Comparison of ENCODE assay signal across 19 cellular contexts in the genomic region with DNA sequence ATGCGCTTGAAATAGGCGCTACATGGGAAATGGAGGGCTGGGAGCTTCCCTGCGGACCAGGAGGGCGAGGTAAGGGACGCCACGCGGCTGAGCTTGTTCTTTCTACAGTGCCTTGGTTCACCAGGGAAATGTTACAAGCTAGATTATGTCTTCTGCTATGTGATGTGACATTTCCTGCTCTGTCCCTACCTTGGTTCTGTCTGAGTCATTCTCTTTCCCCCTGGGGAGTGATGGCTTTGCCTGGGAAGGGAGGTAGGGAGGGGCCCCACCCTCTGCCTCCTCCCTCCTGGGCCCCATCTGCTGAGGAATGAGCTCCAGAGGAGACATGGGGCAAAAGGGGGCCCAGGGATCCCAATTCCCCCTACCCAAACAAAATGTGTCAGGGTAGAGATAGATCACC.
DNase-seq lines count a peak whose midpoint lies in the region; ATAC-seq and TF ChIP-seq lines count a peak whose summit lies in the region.
"Had no signal": no experiment of that assay in that cellular context is flagged by ENCODE, and none has a peak within 500 bp of the region (broad histone marks: within the 10 kb centered on the region; RNA-seq: fewer than 3 reads in every experiment).

No MANE protein-coding gene starts in this region.

- ATAC-seq in heart left ventricle (peak in 3 of 4 donors; percentile 13 to 73 (median 29)), lower lobe of right lung (no peak)
- ATAC-seq: CD8-positive, alpha-beta T cell; PC-3 had no signal

- H3K4me3 Mint-ChIP-seq in endodermal cell, result no peak overlapping the region
- H3K4me3 Mint-ChIP-seq: B cell; CD8-positive, alpha-beta T cell had no signal

- no peak overlapping the region for H3K9ac ChIP-seq in endodermal cell (ENCODE audit: extremely low read depth, low read length, poor library complexity, severe bottlenecking)
- H3K9ac ChIP-seq: SK-N-SH had no signal

- peaks cover 8% of the 10 kb centered on the region for H3K4me1 Mint-ChIP-seq in endodermal cell
- H3K4me1 Mint-ChIP-seq: B cell had no signal

- H3K4me1 ChIP-seq in heart left ventricle (peaks cover 0 to 25% (median 2%) of the 10 kb centered on the region in 12 donors), right atrium auricular region (peaks cover 0 to 15% of the 10 kb centered on the region in 2 donors), endodermal cell (ENCODE audit: control insufficient read depth, insufficient read depth, low read length) (no peaks in the 10 kb centered on the region), spleen (peaks cover 0 to 17% (median 2%) of the 10 kb centered on the region in 6 donors), lower lobe of right lung (no peaks in the 10 kb centered on the region)

- no peak overlapping the region for H3K27ac Mint-ChIP-seq in endodermal cell
- H3K27ac Mint-ChIP-seq: B cell; CD8-positive, alpha-beta T cell had no signal

- TF ChIP-seq POLR2A in heart left ventricle (IDR thresholded peaks at IDR 0.05) (no peak), spleen (IDR thresholded peaks at IDR 0.05) (no peak)

- H3K27ac ChIP-seq in heart left ventricle, result peak overlapping the region in 4 of 12 donors; percentile 13 to 45 (median 19)
- H3K27ac ChIP-seq in right atrium auricular region, result no peak overlapping the region
- H3K27ac ChIP-seq in endodermal cell (ENCODE audit: low read depth, low read length), result peak overlapping the region; percentile 25
- H3K27ac ChIP-seq in spleen, result no peak overlapping the region
- H3K27ac ChIP-seq in lower lobe of right lung, result no peak overlapping the region

- H3K27me3 ChIP-seq in heart left ventricle, result peaks cover 0 to 7% (median 0%) of the 10 kb centered on the region in 9 donors
- H3K27me3 ChIP-seq in right atrium auricular region, result no peaks in the 10 kb centered on the region
- no peaks in the 10 kb centered on the region for H3K27me3 ChIP-seq in endodermal cell (ENCODE audit: control insufficient read depth, insufficient read depth, low read length, poor library complexity, severe bottlenecking)
- H3K27me3 ChIP-seq in spleen (replicated peaks in 1 of 7), result peaks cover 0 to 62% (median 0%) of the 10 kb centered on the region in 7 donors
- peaks cover 29% of the 10 kb centered on the region for H3K27me3 ChIP-seq in lower lobe of right lung (ENCODE audit: low read depth)

- H3K4me3 ChIP-seq in heart left ventricle (no peak overlapping the region), right atrium auricular region (no peak overlapping the region), endodermal cell (ENCODE audit: low read length) (no peak overlapping the region), spleen (no peak overlapping the region), lower lobe of right lung (no peak overlapping the region)

- WGBS in heart left ventricle, 4 donors, result 60 to 74% (median 72%) methylated on average over 7 of the region's 7 CpGs
- WGBS in endodermal cell (ENCODE audit: insufficient coverage in 1 of 2, insufficient read length in 1 of 2), 2 experiments, result 94 to 95% methylated on average over 7 of the region's 7 CpGs
- 80 to 88% (median 87%) methylated on average over 7 of the region's 7 CpGs for WGBS in spleen, 5 donors

- TF ChIP-seq CTCF in heart left ventricle (IDR thresholded peaks at IDR 0.05) (no peak), right atrium auricular region (IDR thresholded peaks at IDR 0.05) (no peak), endodermal cell (conservative IDR thresholded peaks at IDR 0.05) (no peak), spleen (IDR thresholded peaks at IDR 0.05 in 8 of 11, conservative IDR thresholded peaks at IDR 0.05 in 3 of 11) (no peak), lower lobe of right lung (IDR thresholded peaks at IDR 0.05) (no peak)

- DNase-seq in heart left ventricle (no peak), right atrium auricular region (ENCODE audit: low spot score) (no peak), M059J (ENCODE audit: low read depth) (peak; percentile 21), endodermal cell (no peak), spleen (peak; percentile 29), lower lobe of right lung (no peak), COR-L47 (lab: John Stamatoyannopoulos, UW) (no peak), HK-2 (ENCODE audit: unreplicated experiment) (no peak)
- DNase-seq: DND-41, GF-D8, KG1, NCI-H1105, NCI-H1930, NCI-H345, NCI-H526 treated with DMSO at 0.1 percent for 48 hours, PC-3, SK-N-SH had no signal

- no peaks in the 10 kb centered on the region for H3K36me3 Mint-ChIP-seq in endodermal cell (ENCODE audit: low read depth)
- H3K36me3 Mint-ChIP-seq: CD8-positive, alpha-beta T cell had no signal

- H3K27me3 Mint-ChIP-seq in endodermal cell (ENCODE audit: insufficient read depth), result peaks cover 3% of the 10 kb centered on the region

- H3K9me3 ChIP-seq in heart left ventricle (peaks cover 0 to 7% (median 0%) of the 10 kb centered on the region in 12 donors), right atrium auricular region (peaks cover 0 to 5% of the 10 kb centered on the region in 2 donors), endodermal cell (ENCODE audit: control insufficient read depth, low read length) (peaks cover 7% of the 10 kb centered on the region), spleen (peaks cover 0 to 13% (median 6%) of the 10 kb centered on the region in 8 donors), lower lobe of right lung (peaks cover 2% of the 10 kb centered on the region)
- H3K9me3 ChIP-seq: SK-N-SH had no signal

- H3K36me3 ChIP-seq in heart left ventricle (no peaks in the 10 kb centered on the region), right atrium auricular region (no peaks in the 10 kb centered on the region), endodermal cell (ENCODE audit: control insufficient read depth, insufficient read depth, low read length) (no peaks in the 10 kb centered on the region), spleen (no peaks in the 10 kb centered on the region), lower lobe of right lung (no peaks in the 10 kb centered on the region)

- peaks cover 1% of the 10 kb centered on the region for H3K9me3 Mint-ChIP-seq in endodermal cell

- intact Hi-C loops in heart left ventricle (cut with DNase I) (loop anchor here in 1 of 10 donors (10.0 kb wide), 1 partner anchor 621 kb away; the partner anchor contains the start of genes MECR and PTPRU), spleen (cut with DNase I; ENCODE audit: low total_unique reads) (no loop called here), lower lobe of right lung (cut with DNase I) (no loop called here)

Comparison
In these comparisons a context has a peak if more than half of its experiments do, and no peak if none do; other contexts are left out.
1. ATAC-seq: peak in heart left ventricle (3 of 4); none in lower lobe of right lung (0 of 2).
2. DNase-seq: peak in M059J (single experiment) and spleen (single experiment); none in heart left ventricle (0 of 5), right atrium auricular region (single experiment), endodermal cell (single experiment), lower lobe of right lung (single experiment), COR-L47 (single experiment) and HK-2 (single experiment).